ENCODE assay signal across 1 cellular context in the genomic region with DNA sequence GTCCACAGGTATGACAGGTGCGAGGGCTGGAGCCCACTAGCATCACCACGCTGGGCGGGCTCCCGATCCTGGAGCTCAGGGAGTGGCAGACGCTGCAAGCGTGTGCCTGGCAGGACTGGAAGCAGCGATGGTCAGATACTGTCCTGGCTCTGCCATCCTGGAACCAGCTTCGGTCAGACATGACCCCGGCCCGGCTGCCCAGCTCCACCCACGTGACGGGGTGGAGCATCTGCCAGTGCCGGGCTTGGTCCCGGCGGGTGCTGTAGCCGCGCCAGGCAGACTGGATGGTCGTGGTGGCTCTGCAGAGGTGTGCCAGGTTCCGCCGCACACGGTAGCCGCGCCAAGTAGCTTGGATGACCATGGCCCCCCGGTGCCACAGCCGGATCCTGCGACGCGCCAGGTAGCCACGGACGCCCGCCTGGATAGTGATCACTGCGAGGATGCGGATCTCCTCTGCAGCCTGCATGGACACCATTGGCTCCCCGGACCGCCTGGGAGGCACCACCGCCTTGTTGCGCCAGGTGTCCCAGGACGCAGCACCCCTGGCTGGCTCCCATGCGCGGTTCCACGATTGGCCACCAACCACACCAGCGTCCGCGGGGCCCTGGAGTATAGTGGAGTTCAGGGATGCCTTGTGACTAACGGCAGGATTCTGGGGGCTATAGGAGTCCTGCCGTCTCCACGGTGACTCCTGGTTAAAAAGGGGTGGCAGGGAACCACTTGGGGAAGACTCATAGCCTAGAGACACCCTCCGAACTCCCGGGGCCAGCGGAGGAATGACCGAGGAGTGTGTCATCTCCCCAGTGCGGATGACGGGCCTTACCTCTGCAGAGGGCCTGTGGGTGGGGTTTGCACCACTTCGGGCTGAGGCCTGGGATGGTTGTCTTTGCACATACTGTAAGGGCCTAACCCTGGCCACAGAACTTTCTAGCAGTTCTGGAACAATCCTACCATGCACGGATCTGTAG.
TF ChIP-seq lines count a peak whose summit lies in the region.

No MANE protein-coding gene starts in this region.

TF ChIP-seq in SK-N-SH treated with all-trans-retinoic acid at 6 μM for 48 hours, 23 proteins besides CTCF, POLR2A, EP300 and RAD21 (continued from another document):
- TF ChIP-seq, protein P1, sequence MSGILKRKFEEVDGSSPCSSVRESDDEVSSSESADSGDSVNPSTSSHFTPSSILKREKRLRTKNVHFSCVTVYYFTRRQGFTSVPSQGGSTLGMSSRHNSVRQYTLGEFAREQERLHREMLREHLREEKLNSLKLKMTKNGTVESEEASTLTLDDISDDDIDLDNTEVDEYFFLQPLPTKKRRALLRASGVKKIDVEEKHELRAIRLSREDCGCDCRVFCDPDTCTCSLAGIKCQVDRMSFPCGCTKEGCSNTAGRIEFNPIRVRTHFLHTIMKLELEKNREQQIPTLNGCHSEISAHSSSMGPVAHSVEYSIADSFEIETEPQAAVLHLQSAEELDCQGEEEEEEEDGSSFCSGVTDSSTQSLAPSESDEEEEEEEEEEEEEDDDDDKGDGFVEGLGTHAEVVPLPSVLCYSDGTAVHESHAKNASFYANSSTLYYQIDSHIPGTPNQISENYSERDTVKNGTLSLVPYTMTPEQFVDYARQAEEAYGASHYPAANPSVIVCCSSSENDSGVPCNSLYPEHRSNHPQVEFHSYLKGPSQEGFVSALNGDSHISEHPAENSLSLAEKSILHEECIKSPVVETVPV (CRISPR knock-in tag; IDR thresholded peaks at IDR 0.05): no peak
- TF ChIP-seq, protein P2, sequence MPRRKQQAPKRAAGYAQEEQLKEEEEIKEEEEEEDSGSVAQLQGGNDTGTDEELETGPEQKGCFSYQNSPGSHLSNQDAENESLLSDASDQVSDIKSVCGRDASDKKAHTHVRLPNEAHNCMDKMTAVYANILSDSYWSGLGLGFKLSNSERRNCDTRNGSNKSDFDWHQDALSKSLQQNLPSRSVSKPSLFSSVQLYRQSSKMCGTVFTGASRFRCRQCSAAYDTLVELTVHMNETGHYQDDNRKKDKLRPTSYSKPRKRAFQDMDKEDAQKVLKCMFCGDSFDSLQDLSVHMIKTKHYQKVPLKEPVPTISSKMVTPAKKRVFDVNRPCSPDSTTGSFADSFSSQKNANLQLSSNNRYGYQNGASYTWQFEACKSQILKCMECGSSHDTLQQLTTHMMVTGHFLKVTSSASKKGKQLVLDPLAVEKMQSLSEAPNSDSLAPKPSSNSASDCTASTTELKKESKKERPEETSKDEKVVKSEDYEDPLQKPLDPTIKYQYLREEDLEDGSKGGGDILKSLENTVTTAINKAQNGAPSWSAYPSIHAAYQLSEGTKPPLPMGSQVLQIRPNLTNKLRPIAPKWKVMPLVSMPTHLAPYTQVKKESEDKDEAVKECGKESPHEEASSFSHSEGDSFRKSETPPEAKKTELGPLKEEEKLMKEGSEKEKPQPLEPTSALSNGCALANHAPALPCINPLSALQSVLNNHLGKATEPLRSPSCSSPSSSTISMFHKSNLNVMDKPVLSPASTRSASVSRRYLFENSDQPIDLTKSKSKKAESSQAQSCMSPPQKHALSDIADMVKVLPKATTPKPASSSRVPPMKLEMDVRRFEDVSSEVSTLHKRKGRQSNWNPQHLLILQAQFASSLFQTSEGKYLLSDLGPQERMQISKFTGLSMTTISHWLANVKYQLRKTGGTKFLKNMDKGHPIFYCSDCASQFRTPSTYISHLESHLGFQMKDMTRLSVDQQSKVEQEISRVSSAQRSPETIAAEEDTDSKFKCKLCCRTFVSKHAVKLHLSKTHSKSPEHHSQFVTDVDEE (CRISPR knock-in tag; IDR thresholded peaks at IDR 0.05): no peak
- TF ChIP-seq OSR1 (CRISPR knock-in tag; IDR thresholded peaks at IDR 0.05) (no peak), ZNF70 (CRISPR knock-in tag; IDR thresholded peaks at IDR 0.05) (no peak), RARB (CRISPR knock-in tag; IDR thresholded peaks at IDR 0.05) (no peak), ZC3H10 (CRISPR knock-in tag; IDR thresholded peaks at IDR 0.05) (no peak)
TF ChIP-seq in SK-N-SH treated with all-trans-retinoic acid at 6 μM for 48 hours: peak in this region for 0.
